Comparison of ENCODE assay signal across 9 cellular contexts in genomic region chr9:128550226-128550625, GRCh38. TPM values are rescaled to one million over a fixed set of nuclear protein-coding genes. Genes with fewer than 3 reads are reported as not detected.
DNase-seq lines count a peak whose midpoint lies in the region; TF ChIP-seq lines count a peak whose summit lies in the region.
"Had no signal": no experiment of that assay in that cellular context is flagged by ENCODE, and none has a peak within 500 bp of the region (broad histone marks: within the 10 kb centered on the region; RNA-seq: fewer than 3 reads in every experiment).

No MANE protein-coding gene starts in this region.

- intact Hi-C loops in prostate gland (cut with DNase I), result loop anchor here (5.0 to 10.0 kb wide), 2 partner anchors 43 to 55 kb away; no protein-coding TSS in a partner anchor

- peak overlapping the region; percentile 59 for H3K27ac Mint-ChIP-seq in type B pancreatic cell

- peak overlapping the region; percentile 70 for H3K4me3 Mint-ChIP-seq in type B pancreatic cell

- peaks cover 27% of the 10 kb centered on the region for H3K79me2 ChIP-seq in osteoblast (ENCODE audit: insufficient read depth, low read length)

- H3K4me2 ChIP-seq in osteoblast (ENCODE audit: insufficient read depth, low read length), result peak overlapping the region; percentile 90

- TF ChIP-seq CTCF in osteoblast (IDR thresholded peaks at IDR 0.05; ENCODE audit: extremely low read depth, low read depth, low read length), result no peak
- TF ChIP-seq CTCF in type B pancreatic cell (conservative IDR thresholded peaks at IDR 0.05), result no peak
- TF ChIP-seq CTCF in prostate gland (IDR thresholded peaks at IDR 0.05), result no peak
- TF ChIP-seq CTCF in RWPE1 (conservative IDR thresholded peaks at IDR 0.05; ENCODE audit: low read depth), result no peak

- no peaks in the 10 kb centered on the region for H3K9me3 ChIP-seq in osteoblast (ENCODE audit: low read depth, low read length)
- H3K9me3 ChIP-seq in prostate gland, result no peaks in the 10 kb centered on the region

- peak overlapping the region; percentile 11 for H3K4me3 ChIP-seq in osteoblast (ENCODE audit: insufficient read depth, low read length)
- no peak overlapping the region for H3K4me3 ChIP-seq in prostate gland

- WGBS in prostate gland, result 61% methylated on average over 2 of the region's 2 CpGs

- no peaks in the 10 kb centered on the region for H3K36me3 Mint-ChIP-seq in type B pancreatic cell

- CTCF ChIA-PET in RWPE1 (lab: Yijun Ruan, JAX), result interaction anchor here (0.6 kb wide), 1 partner anchor 223 kb away, joined by 3 read pairs; no protein-coding TSS in a partner anchor

- H3K36me3 ChIP-seq in osteoblast (ENCODE audit: insufficient read depth, low read length) (no peaks in the 10 kb centered on the region), prostate gland (no peaks in the 10 kb centered on the region)

- H3K27ac ChIP-seq in caudate nucleus (ENCODE audit: low read depth, low read length), result peak overlapping the region; percentile 96
- H3K27ac ChIP-seq in osteoblast (ENCODE audit: low read depth, low read length), result peak overlapping the region; percentile 77
- H3K27ac ChIP-seq in prostate gland, result no peak overlapping the region
- no peak overlapping the region for H3K27ac ChIP-seq in RWPE1

- no peak for TF ChIP-seq POLR2A in prostate gland (IDR thresholded peaks at IDR 0.05)

- peak; percentile 36 for DNase-seq in activated gamma-delta T cell treated with anti-CD3 and anti-CD28 coated beads, Interleukin-2, amount 50 U/mL, for 16 hours (ENCODE audit: low read depth)
- DNase-seq in activated gamma-delta T cell treated with Interleukin-2 at 50 U/mL for 16 hours (no peak), caudate nucleus (lab: John Stamatoyannopoulos, UW) (peak in 2 of 61 donors; percentile 24 to 29), osteoblast (ENCODE audit: insufficient read length, low spot score, missing footprints) (no peak), type B pancreatic cell (ENCODE audit: extremely low spot score, unreplicated experiment) (no peak), prostate gland (ENCODE audit: low spot score) (no peak), RWPE1 (ENCODE audit: low spot score) (no peak), NCI-H146 (lab: John Stamatoyannopoulos, UW) (no peak)
- DNase-seq: cortex of kidney had no signal

- H3K27me3 ChIP-seq in osteoblast (ENCODE audit: insufficient read depth, low read length) (no peaks in the 10 kb centered on the region), prostate gland (replicated peaks; ENCODE audit: insufficient read depth) (no peaks in the 10 kb centered on the region)

- H3K9me3 Mint-ChIP-seq in type B pancreatic cell, result no peaks in the 10 kb centered on the region

- H3K27me3 Mint-ChIP-seq in type B pancreatic cell, result no peaks in the 10 kb centered on the region

- POLR2A ChIA-PET in RWPE1 (lab: Yijun Ruan, JAX; ENCODE audit: low non-redundant PET), result interaction anchor here (0.6 kb wide), 1 partner anchor 196 kb away, joined by 7 read pairs; no protein-coding TSS in a partner anchor

- peaks cover 25% of the 10 kb centered on the region for H4K20me1 ChIP-seq in osteoblast (ENCODE audit: insufficient read depth, low read length)

- H3K4me1 ChIP-seq in osteoblast (ENCODE audit: insufficient read depth, low read length) (peaks cover 42% of the 10 kb centered on the region), prostate gland (replicated peaks) (peaks cover 4% of the 10 kb centered on the region)

- H2AFZ ChIP-seq in osteoblast (ENCODE audit: low read length), result peak overlapping the region; percentile 51

- H3K4me1 Mint-ChIP-seq in type B pancreatic cell (ENCODE audit: unreplicated experiment), result peaks cover 12% of the 10 kb centered on the region

RNA-seq across cellular contexts. Expression of gene SPTAN1, which starts 2.2 kb away (rescaled TPM):
- total RNA-seq in osteoblast (324 and 354 TPM in 2 replicates), type B pancreatic cell (ENCODE audit: low replicate concordance) (267 and 270 TPM in 2 replicates), prostate gland (100 to 1,000 TPM; 130 to 472 TPM)

RNA-seq across cellular contexts. Expression of gene GLE1, which starts 45.7 kb away (rescaled TPM):
- total RNA-seq in osteoblast (17.1 and 19.2 TPM in 2 replicates), type B pancreatic cell (ENCODE audit: low replicate concordance) (17.6 and 21.8 TPM in 2 replicates), prostate gland (10 to 100 TPM; 31.5 to 34.2 TPM)

Comparison
In these comparisons a context has a peak if more than half of its experiments do, and no peak if none do; other contexts are left out.
1. H3K27ac ChIP-seq: peak in caudate nucleus (single experiment) and osteoblast (single experiment); none in prostate gland (0 of 2) and RWPE1 (single experiment).